7 cellular contexts compared by ENCODE assay signal in genomic region chr7:87092568-87093091, GRCh38.
"Had no signal": no experiment of that assay in that cellular context is flagged by ENCODE, and none has a peak within 500 bp of the region (broad histone marks: within the 10 kb centered on the region; RNA-seq: fewer than 3 reads in every experiment).

No MANE protein-coding gene starts in this region.

- DNase-seq: IMR-90, KBM-7, KG1 had no signal

- H3K9ac ChIP-seq: KMS-11 had no signal

- ATAC-seq: HepG2 had no signal

- H3K4me2 ChIP-seq: KMS-11 had no signal

- H3K27ac ChIP-seq: HL-60, KMS-11 had no signal

- FAIRE-seq: HepG2, HTR-8/SVneo had no signal
